Comparison of ENCODE assay signal across 20 cellular contexts in the genomic region with DNA sequence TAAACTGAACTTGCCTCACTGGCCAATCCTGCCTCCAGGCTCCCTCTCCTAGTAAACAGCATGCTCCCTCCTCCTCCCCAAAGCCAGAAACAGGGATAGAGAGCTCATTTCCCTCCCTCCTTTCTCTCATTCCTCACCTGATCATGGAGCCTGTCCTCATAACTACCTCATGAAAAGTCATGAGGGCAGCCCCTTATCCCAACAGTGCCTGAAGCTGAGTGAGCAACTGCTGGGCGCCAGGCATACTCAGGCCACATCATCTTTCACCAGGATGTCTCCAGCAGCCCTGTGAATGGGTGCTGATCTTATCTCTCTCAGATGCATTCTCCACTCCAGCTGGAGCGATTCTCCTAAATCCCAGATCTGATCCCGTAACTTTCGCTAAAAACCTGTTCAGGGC.
DNase-seq lines count a peak whose midpoint lies in the region; ATAC-seq and TF ChIP-seq lines count a peak whose summit lies in the region.
"Had no signal": no experiment of that assay in that cellular context is flagged by ENCODE, and none has a peak within 500 bp of the region (broad histone marks: within the 10 kb centered on the region; RNA-seq: fewer than 3 reads in every experiment).

No MANE protein-coding gene starts in this region.

- CTCF ChIA-PET in activated CD8-positive, alpha-beta T cell treated with anti-CD3 and anti-CD28 coated beads for 36 hours (lab: Charles Lee), result interaction anchor here (1.2 kb wide), 1 partner anchor 291 kb away, joined by 3 read pairs; no protein-coding TSS in a partner anchor

- intact Hi-C loops in activated CD8-positive, alpha-beta T cell treated with anti-CD3 and anti-CD28 coated beads for 36 hours (cut with micrococcal nuclease), result loop anchor here (10.0 kb wide), 1 partner anchor 111 kb away; no protein-coding TSS in a partner anchor

- H3K27me3 ChIP-seq in trophoblast cell (ENCODE audit: insufficient read depth, low read length), result peaks cover 4% of the 10 kb centered on the region

- H3K27ac ChIP-seq in trophoblast cell (ENCODE audit: low read depth, low read length), result no peak overlapping the region
- H3K27ac ChIP-seq: psoas muscle, RWPE1 had no signal

- H4K8ac ChIP-seq in trophoblast cell (ENCODE audit: low read depth, low read length), result no peak overlapping the region

- H3K36me3 ChIP-seq in trophoblast cell (ENCODE audit: control insufficient read depth in 1 of 2, insufficient read depth in 2 of 2, low read length in 2 of 2), result no peaks in the 10 kb centered on the region

- no CpG with 5 or more reads among the region's 4 CpGs for WGBS in trophoblast cell (ENCODE audit: extremely low coverage, insufficient coverage, insufficient read length)

- no peak overlapping the region for H4K91ac ChIP-seq in trophoblast cell (ENCODE audit: low read depth, low read length)

- H3K4me3 ChIP-seq in trophoblast cell (ENCODE audit: low read depth, low read length), result no peak overlapping the region
- H3K4me3 ChIP-seq: psoas muscle, smooth muscle cell had no signal

- POLR2A ChIA-PET in activated CD8-positive, alpha-beta T cell treated with anti-CD3 and anti-CD28 coated beads for 36 hours (lab: Charles Lee), result no interaction called here

- no peak overlapping the region for H4K12ac ChIP-seq in trophoblast cell (ENCODE audit: low read depth, low read length)

- H3K18ac ChIP-seq in trophoblast cell (ENCODE audit: low read length), result no peak overlapping the region

- H2BK5ac ChIP-seq in trophoblast cell (ENCODE audit: low read depth, low read length, poor library complexity), result no peak overlapping the region

- H3K27ac Mint-ChIP-seq in HFFc6 (peak overlapping the region; percentile 97), progenitor cell of endocrine pancreas (no peak overlapping the region)
- no peak overlapping the region for H3K27ac Mint-ChIP-seq in activated CD8-positive, alpha-beta T cell treated with anti-CD3 and anti-CD28 coated beads for 36 hours
- H3K27ac Mint-ChIP-seq: activated CD4-positive, alpha-beta memory T cell treated with anti-CD3 and anti-CD28 coated beads for 36 hours; activated naive CD8-positive, alpha-beta T cell; activated T-cell treated with anti-CD3 and anti-CD28 coated beads, Interleukin-2, amount 50 U/mL, for 24 hours; H9 had no signal

- no peak overlapping the region for H2BK120ac ChIP-seq in trophoblast cell (ENCODE audit: insufficient read depth, low read length, poor library complexity)

- no peak overlapping the region for H2AFZ ChIP-seq in trophoblast cell (ENCODE audit: insufficient read depth, low read length, poor library complexity)

- H2AK5ac ChIP-seq in trophoblast cell (ENCODE audit: low read length), result no peak overlapping the region

- peak overlapping the region; percentile 82 for H3K4me3 Mint-ChIP-seq in HFFc6
- no peak overlapping the region for H3K4me3 Mint-ChIP-seq in activated CD8-positive, alpha-beta T cell treated with anti-CD3 and anti-CD28 coated beads for 36 hours
- H3K4me3 Mint-ChIP-seq in progenitor cell of endocrine pancreas (ENCODE audit: low read depth), result no peak overlapping the region
- H3K4me3 Mint-ChIP-seq: activated CD4-positive, alpha-beta memory T cell treated with anti-CD3 and anti-CD28 coated beads for 36 hours; activated T-cell treated with anti-CD3 and anti-CD28 coated beads, Interleukin-2, amount 50 U/mL, for 24 hours had no signal

- TF ChIP-seq CTCF in HFFc6 (IDR thresholded peaks at IDR 0.05), result no peak
- no peak for TF ChIP-seq CTCF in activated CD8-positive, alpha-beta T cell treated with anti-CD3 and anti-CD28 coated beads for 36 hours (IDR thresholded peaks at IDR 0.05)
- TF ChIP-seq CTCF in progenitor cell of endocrine pancreas (IDR thresholded peaks at IDR 0.05; ENCODE audit: unreplicated experiment), result no peak

- H3K36me3 Mint-ChIP-seq in HFFc6 (ENCODE audit: low read depth), result peaks cover 22% of the 10 kb centered on the region
- H3K36me3 Mint-ChIP-seq in activated CD8-positive, alpha-beta T cell treated with anti-CD3 and anti-CD28 coated beads for 36 hours (ENCODE audit: low read depth), result no peaks in the 10 kb centered on the region
- H3K36me3 Mint-ChIP-seq in progenitor cell of endocrine pancreas (ENCODE audit: insufficient read depth), result no peaks in the 10 kb centered on the region
- H3K36me3 Mint-ChIP-seq: activated CD4-positive, alpha-beta memory T cell treated with anti-CD3 and anti-CD28 coated beads for 36 hours had no signal

- peaks cover 10% of the 10 kb centered on the region for H3K79me1 ChIP-seq in trophoblast cell (ENCODE audit: low read length)

- no peak overlapping the region for H3K14ac ChIP-seq in trophoblast cell (ENCODE audit: low read length)

- no peak for ATAC-seq in activated CD8-positive, alpha-beta T cell treated with anti-CD3 and anti-CD28 coated beads for 36 hours
- ATAC-seq: left ventricle myocardium superior, psoas muscle had no signal

- no peak overlapping the region for H3K9ac ChIP-seq in trophoblast cell (ENCODE audit: low read length)

- H3K4me2 ChIP-seq in trophoblast cell (ENCODE audit: low read length), result no peak overlapping the region
- H3K4me2 ChIP-seq: smooth muscle cell had no signal

- H3K79me2 ChIP-seq in trophoblast cell (ENCODE audit: control insufficient read depth, insufficient read depth, low read length, poor library complexity), result peaks cover 7% of the 10 kb centered on the region

- DNase-seq in HFFc6, result peak; percentile 84
- DNase-seq in amniotic epithelial cell (ENCODE audit: low read depth), result peak; percentile 36
- peak; percentile 24 for DNase-seq in hepatic stellate cell (ENCODE audit: low spot score)
- peak; percentile 96 to 97 for DNase-seq in trophoblast cell
- DNase-seq in NCI-H187 treated with DMSO at 0.1 percent for 48 hours (lab: John Stamatoyannopoulos, UW), result no peak
- no peak for DNase-seq in activated CD8-positive, alpha-beta T cell treated with anti-CD3 and anti-CD28 coated beads for 36 hours
- no peak for DNase-seq in progenitor cell of endocrine pancreas (ENCODE audit: low spot score, unreplicated experiment)
- DNase-seq: activated CD4-positive, alpha-beta memory T cell treated with anti-CD3 and anti-CD28 coated beads for 36 hours; activated T-cell treated with anti-CD3 and anti-CD28 coated beads, Interleukin-2, amount 50 U/mL, for 24 hours; effector CD8-positive, alpha-beta T cell; H9; left ventricle myocardium superior; NCI-H1092 treated with DMSO at 0.1 percent for 48 hours; psoas muscle; stimulated activated CD4-positive, alpha-beta T cell treated with anti-CD3 and anti-CD28 coated beads, Interleukin-4, amount 100 ng/mL, for 4 hours; stimulated activated CD8-positive, alpha-beta memory T cell treated with anti-CD3 and anti-CD28 coated beads, Interleukin-4, amount 100 ng/mL, for 48 hours; substantia nigra had no signal

- H3K4ac ChIP-seq in trophoblast cell (ENCODE audit: low read depth, low read length), result no peak overlapping the region

- no peaks in the 10 kb centered on the region; the same call in 1 of the 2 replicates for H3K9me3 Mint-ChIP-seq in HFFc6
- H3K9me3 Mint-ChIP-seq in activated CD8-positive, alpha-beta T cell treated with anti-CD3 and anti-CD28 coated beads for 36 hours, result no peaks in the 10 kb centered on the region
- no peaks in the 10 kb centered on the region for H3K9me3 Mint-ChIP-seq in progenitor cell of endocrine pancreas (ENCODE audit: low read depth)
- H3K9me3 Mint-ChIP-seq: activated T-cell treated with anti-CD3 and anti-CD28 coated beads, Interleukin-2, amount 50 U/mL, for 24 hours had no signal

- no peak overlapping the region for H3K23ac ChIP-seq in trophoblast cell (ENCODE audit: low read length)

- no peaks in the 10 kb centered on the region for H3K9me3 ChIP-seq in trophoblast cell (ENCODE audit: insufficient read depth, low read depth, low read length)
- H3K9me3 ChIP-seq: psoas muscle had no signal

- no peak overlapping the region for H2BK12ac ChIP-seq in trophoblast cell (ENCODE audit: low read length)

- H3K27me3 Mint-ChIP-seq in HFFc6 (ENCODE audit: insufficient read depth), result no peaks in the 10 kb centered on the region; the same call in 1 of the 2 replicates
- peaks cover 55% of the 10 kb centered on the region for H3K27me3 Mint-ChIP-seq in activated CD8-positive, alpha-beta T cell treated with anti-CD3 and anti-CD28 coated beads for 36 hours
- H3K27me3 Mint-ChIP-seq in progenitor cell of endocrine pancreas, result peaks cover 51% of the 10 kb centered on the region

- peaks cover 50% of the 10 kb centered on the region for H3K4me1 Mint-ChIP-seq in HFFc6 (ENCODE audit: low read depth)
- peaks cover 12% of the 10 kb centered on the region for H3K4me1 Mint-ChIP-seq in activated CD8-positive, alpha-beta T cell treated with anti-CD3 and anti-CD28 coated beads for 36 hours (ENCODE audit: low read depth)
- peaks cover 2% of the 10 kb centered on the region for H3K4me1 Mint-ChIP-seq in progenitor cell of endocrine pancreas (ENCODE audit: low read depth)

- H3K4me1 ChIP-seq in trophoblast cell (ENCODE audit: control insufficient read depth in 1 of 2, insufficient read depth in 2 of 2, low read length in 2 of 2), result peaks cover 17 to 21% of the 10 kb centered on the region in 2 experiments
- H3K4me1 ChIP-seq: psoas muscle had no signal

Comparison
In these comparisons a context has a peak if more than half of its experiments do, and no peak if none do; other contexts are left out.
1. DNase-seq: peak in HFFc6 (single experiment), amniotic epithelial cell (single experiment), hepatic stellate cell (single experiment) and trophoblast cell (2 of 2); none in NCI-H187 treated with DMSO at 0.1 percent for 48 hours (single experiment), activated CD8-positive, alpha-beta T cell treated with anti-CD3 and anti-CD28 coated beads for 36 hours (single experiment) and progenitor cell of endocrine pancreas (single experiment).